Comparison of ENCODE assay signal across 15 cellular contexts in the genomic region with DNA sequence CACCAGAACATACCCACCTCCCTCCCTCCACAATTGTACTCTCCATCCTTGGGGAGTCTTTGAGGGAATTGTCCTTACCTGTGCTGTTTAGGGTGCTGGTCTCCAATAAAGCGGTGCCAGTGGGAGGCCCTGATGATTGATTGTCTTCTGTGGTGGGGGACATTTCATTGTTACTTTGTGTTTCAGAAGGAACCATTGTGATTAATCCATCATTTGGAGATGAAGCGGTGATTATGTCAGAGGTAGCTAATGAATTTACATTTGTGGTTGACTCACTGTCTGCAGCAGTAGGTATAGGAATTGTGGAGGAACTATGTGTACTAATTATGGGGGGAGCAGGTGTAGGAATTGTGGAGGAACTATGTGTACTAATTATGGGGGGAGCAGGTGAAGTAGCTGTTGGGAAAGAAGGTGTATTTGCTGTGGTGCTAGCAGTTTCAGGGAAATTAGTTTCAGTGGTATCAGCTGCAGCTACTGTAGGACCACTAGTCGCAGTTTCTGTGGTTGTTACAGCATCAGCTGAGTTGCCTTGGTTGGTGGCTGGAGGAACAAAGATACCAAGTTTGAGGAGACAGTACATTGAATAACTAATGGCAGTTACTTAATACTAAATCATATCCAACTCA. TPM values are rescaled to one million over a fixed set of nuclear protein-coding genes. Genes with fewer than 3 reads are reported as not detected.
A peak's percentile ranks its signal among the peaks of the same experiment; 100 is the strongest.
DNase-seq lines count a peak whose midpoint lies in the region; ATAC-seq and TF ChIP-seq lines count a peak whose summit lies in the region.
"Had no signal": no experiment of that assay in that cellular context is flagged by ENCODE, and none has a peak within 500 bp of the region (broad histone marks: within the 10 kb centered on the region; RNA-seq: fewer than 3 reads in every experiment).

No MANE protein-coding gene starts in this region.

- no peak overlapping the region for H3K4me3 Mint-ChIP-seq in activated CD4-positive, alpha-beta memory T cell treated with anti-CD3 and anti-CD28 coated beads for 36 hours

- H3K4me1 Mint-ChIP-seq in activated CD4-positive, alpha-beta memory T cell treated with anti-CD3 and anti-CD28 coated beads for 36 hours (ENCODE audit: low read depth) = no peaks in the 10 kb centered on the region

- DNase-seq in GM12864 (ENCODE audit: low read depth) (peak; percentile 37), DMS79 treated with DMSO at 0.1 percent for 48 hours (lab: John Stamatoyannopoulos, UW) (no peak), NCI-H524 (lab: John Stamatoyannopoulos, UW) (no peak)
- DNase-seq in activated CD4-positive, alpha-beta memory T cell treated with anti-CD3 and anti-CD28 coated beads for 36 hours = no peak
- no peak for DNase-seq in activated CD4-positive, alpha-beta T cell treated with anti-CD3 and anti-CD28 coated beads for 4 hours
- DNase-seq: activated CD4-positive, alpha-beta T cell treated with anti-CD3 and anti-CD28 coated beads for 1 hour; anterior cingulate cortex; gastrocnemius medialis; H7; islet precursor cell had no signal

- ATAC-seq in GM19324 (IDR thresholded peaks at IDR 0.05; ENCODE audit: low FRiP score, unreplicated experiment) (peak; percentile 55), HG02678 (IDR thresholded peaks at IDR 0.05; ENCODE audit: unreplicated experiment) (peak; percentile 77), HG03565 (IDR thresholded peaks at IDR 0.05; ENCODE audit: unreplicated experiment) (peak; percentile 51)
- ATAC-seq: gastrocnemius medialis had no signal

- CTCF ChIA-PET in activated CD4-positive, alpha-beta memory T cell treated with anti-CD3 and anti-CD28 coated beads for 36 hours (lab: Charles Lee) = interaction anchor here (0.5 to 2.1 kb wide), 7 partner anchors 9 to 1127 kb away, joined by 3 to 12 read pairs (median 4); no protein-coding TSS in a partner anchor

- no peak for TF ChIP-seq CTCF in GM12864 (IDR thresholded peaks at IDR 0.05; ENCODE audit: low read depth, low read length, missing control alignments)

- no peaks in the 10 kb centered on the region for H3K36me3 Mint-ChIP-seq in activated CD4-positive, alpha-beta memory T cell treated with anti-CD3 and anti-CD28 coated beads for 36 hours

- POLR2A ChIA-PET in activated CD4-positive, alpha-beta memory T cell treated with anti-CD3 and anti-CD28 coated beads for 36 hours (lab: Charles Lee) = no interaction called here

- no peak overlapping the region for H3K27ac Mint-ChIP-seq in activated CD4-positive, alpha-beta memory T cell treated with anti-CD3 and anti-CD28 coated beads for 36 hours

- no peak overlapping the region for H3K4me3 ChIP-seq in GM12864 (ENCODE audit: low read depth, low read length)
- H3K4me3 ChIP-seq: gastrocnemius medialis, vagina had no signal

- H3K27me3 Mint-ChIP-seq in activated CD4-positive, alpha-beta memory T cell treated with anti-CD3 and anti-CD28 coated beads for 36 hours = peaks cover 3% of the 10 kb centered on the region
- H3K27me3 Mint-ChIP-seq: progenitor cell of endocrine pancreas had no signal

- intact Hi-C loops in activated CD4-positive, alpha-beta memory T cell treated with anti-CD3 and anti-CD28 coated beads for 36 hours (cut with micrococcal nuclease) = loop anchor here (1.0 to 5.0 kb wide), 4 partner anchors 215 to 660 kb away; no protein-coding TSS in a partner anchor

- no peaks in the 10 kb centered on the region for H3K9me3 Mint-ChIP-seq in activated CD4-positive, alpha-beta memory T cell treated with anti-CD3 and anti-CD28 coated beads for 36 hours

RNA-seq across cellular contexts. Expression of a gene that starts 7.0 kb away (rescaled TPM):
- not detected for total RNA-seq in activated CD4-positive, alpha-beta memory T cell treated with anti-CD3 and anti-CD28 coated beads for 36 hours
- total RNA-seq: H7, progenitor cell of endocrine pancreas, vagina had no signal

RNA-seq across cellular contexts. Expression of a gene that starts 40.4 kb away (rescaled TPM):
- total RNA-seq in activated CD4-positive, alpha-beta memory T cell treated with anti-CD3 and anti-CD28 coated beads for 36 hours = 1 to 10 TPM in 1 of 2 experiments, under 1 TPM in 1; 0.52 to 1.5 TPM
